ENCODE assay signal across 1 cellular context in the genomic region with DNA sequence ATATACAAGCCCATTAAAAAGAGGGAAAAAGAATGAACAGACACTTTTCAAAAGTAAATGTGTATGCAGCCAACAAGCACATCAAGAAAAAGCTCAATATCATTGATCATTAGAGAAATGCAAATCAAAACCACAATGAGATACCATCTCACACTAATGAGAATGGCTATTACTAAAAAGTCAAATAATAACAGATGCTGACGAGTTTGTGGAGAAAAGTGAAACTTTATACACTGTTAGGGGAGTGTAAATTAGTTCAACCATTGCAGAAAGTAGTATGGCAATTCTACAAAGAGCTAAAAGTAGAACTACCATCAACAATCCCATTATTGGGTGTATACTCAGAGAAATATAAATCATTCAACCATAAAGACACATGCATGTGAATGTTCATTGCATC.
A peak's percentile ranks its signal among the peaks of the same experiment; 100 is the strongest.
TF ChIP-seq lines count a peak whose summit lies in the region.

No MANE protein-coding gene starts in this region.

TF ChIP-seq in GM12878, 131 proteins besides CTCF, POLR2A, EP300 and RAD21 (continued from another document):
- TF ChIP-seq, protein P1, sequence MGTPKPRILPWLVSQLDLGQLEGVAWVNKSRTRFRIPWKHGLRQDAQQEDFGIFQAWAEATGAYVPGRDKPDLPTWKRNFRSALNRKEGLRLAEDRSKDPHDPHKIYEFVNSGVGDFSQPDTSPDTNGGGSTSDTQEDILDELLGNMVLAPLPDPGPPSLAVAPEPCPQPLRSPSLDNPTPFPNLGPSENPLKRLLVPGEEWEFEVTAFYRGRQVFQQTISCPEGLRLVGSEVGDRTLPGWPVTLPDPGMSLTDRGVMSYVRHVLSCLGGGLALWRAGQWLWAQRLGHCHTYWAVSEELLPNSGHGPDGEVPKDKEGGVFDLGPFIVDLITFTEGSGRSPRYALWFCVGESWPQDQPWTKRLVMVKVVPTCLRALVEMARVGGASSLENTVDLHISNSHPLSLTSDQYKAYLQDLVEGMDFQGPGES (IDR thresholded peaks at IDR 0.05), result no peak
- TF ChIP-seq USF2 (IDR thresholded peaks at IDR 0.05; ENCODE audit: borderline replicate concordance, low read depth, low read length) (no peak), USF1 (IDR thresholded peaks at IDR 0.05; ENCODE audit: borderline replicate concordance, extremely low read length, insufficient read depth, low read depth, low read length) (no peak), YBX1 (IDR thresholded peaks at IDR 0.05) (no peak), CREM (IDR thresholded peaks at IDR 0.05; ENCODE audit: low read depth) (no peak), SIX5 (IDR thresholded peaks at IDR 0.05; ENCODE audit: low read depth, low read length, severe bottlenecking) (no peak), LARP7 (IDR thresholded peaks at IDR 0.05) (no peak), NRF1 (conservative IDR thresholded peaks at IDR 0.05; ENCODE audit: low read depth, low read length) (no peak), MYB (IDR thresholded peaks at IDR 0.05; ENCODE audit: borderline replicate concordance, low read depth, low read length) (no peak), GABPA (IDR thresholded peaks at IDR 0.05; ENCODE audit: low read depth) (no peak), JUND (IDR thresholded peaks at IDR 0.05; ENCODE audit: low read depth, low read length) (no peak), SMC3 (IDR thresholded peaks at IDR 0.05; ENCODE audit: borderline replicate concordance, low read length) (no peak), SRF (IDR thresholded peaks at IDR 0.05; ENCODE audit: low read depth in 2 of 2, low read length in 2 of 2) (no peak), BRCA1 (IDR thresholded peaks at IDR 0.05; ENCODE audit: low read depth, low read length) (no peak), ETV6 (conservative IDR thresholded peaks at IDR 0.05 in 1 of 2, IDR thresholded peaks at IDR 0.05 in 1 of 2; ENCODE audit: borderline replicate concordance in 1 of 2, low read depth in 1 of 2) (no peak), IKZF2 (IDR thresholded peaks at IDR 0.05) (peak in 1 of 2 experiments; percentile 26; a peak in 1 of 4 replicates), POU2F2 (IDR thresholded peaks at IDR 0.05; ENCODE audit: borderline replicate concordance, low read depth, low read length) (no peak), RAD51 (IDR thresholded peaks at IDR 0.05) (no peak), ELK1 (IDR thresholded peaks at IDR 0.05; ENCODE audit: low read depth, low read length) (no peak), MXI1 (IDR thresholded peaks at IDR 0.05; ENCODE audit: low read depth, low read length) (no peak), ZNF687 (IDR thresholded peaks at IDR 0.05) (no peak), POLR2AphosphoS2 (IDR thresholded peaks at IDR 0.05; ENCODE audit: low read depth, low read length) (no peak), MTA2 (IDR thresholded peaks at IDR 0.05; ENCODE audit: low read depth) (peak; percentile 99), MEF2B (IDR thresholded peaks at IDR 0.05; ENCODE audit: partially characterized antibody, poor library complexity, severe bottlenecking) (peak; percentile 53), JUNB (IDR thresholded peaks at IDR 0.05) (no peak), RFX5 (IDR thresholded peaks at IDR 0.05; ENCODE audit: low read depth, low read length) (no peak), BACH1 (IDR thresholded peaks at IDR 0.05; ENCODE audit: borderline replicate concordance) (no peak), SKIL (IDR thresholded peaks at IDR 0.05; ENCODE audit: low read depth, poor library complexity, severe bottlenecking) (no peak), SMARCA5 (IDR thresholded peaks at IDR 0.05) (no peak), RCOR1 (conservative IDR thresholded peaks at IDR 0.05; ENCODE audit: low read depth, low read length) (no peak), BHLHE40 (IDR thresholded peaks at IDR 0.05; ENCODE audit: borderline replicate concordance in 1 of 2, low read depth in 2 of 2, low read length in 1 of 2) (peak in 1 of 2 experiments; percentile 7; a peak in 1 of 4 replicates), TBL1XR1 (IDR thresholded peaks at IDR 0.05; ENCODE audit: low read depth, low read length) (no peak), MTA3 (IDR thresholded peaks at IDR 0.05; ENCODE audit: borderline replicate concordance, low read length) (no peak), DPF2 (IDR thresholded peaks at IDR 0.05) (0 out of 2 replicates have a peak, but pooled peaks have one; percentile 41), CHD4 (IDR thresholded peaks at IDR 0.05) (no peak), STAT3 (IDR thresholded peaks at IDR 0.05; ENCODE audit: low read depth, low read length) (no peak), SMAD1 (IDR thresholded peaks at IDR 0.05; ENCODE audit: low read depth, partially characterized antibody) (no peak), ZNF24 (IDR thresholded peaks at IDR 0.05) (no peak), NFXL1 (IDR thresholded peaks at IDR 0.05; ENCODE audit: borderline replicate concordance) (no peak), POLR2AphosphoS5 (IDR thresholded peaks at IDR 0.05; ENCODE audit: low read length) (no peak), E4F1 (IDR thresholded peaks at IDR 0.05; ENCODE audit: borderline replicate concordance, partially characterized antibody) (no peak)
- TF ChIP-seq, protein P2, sequence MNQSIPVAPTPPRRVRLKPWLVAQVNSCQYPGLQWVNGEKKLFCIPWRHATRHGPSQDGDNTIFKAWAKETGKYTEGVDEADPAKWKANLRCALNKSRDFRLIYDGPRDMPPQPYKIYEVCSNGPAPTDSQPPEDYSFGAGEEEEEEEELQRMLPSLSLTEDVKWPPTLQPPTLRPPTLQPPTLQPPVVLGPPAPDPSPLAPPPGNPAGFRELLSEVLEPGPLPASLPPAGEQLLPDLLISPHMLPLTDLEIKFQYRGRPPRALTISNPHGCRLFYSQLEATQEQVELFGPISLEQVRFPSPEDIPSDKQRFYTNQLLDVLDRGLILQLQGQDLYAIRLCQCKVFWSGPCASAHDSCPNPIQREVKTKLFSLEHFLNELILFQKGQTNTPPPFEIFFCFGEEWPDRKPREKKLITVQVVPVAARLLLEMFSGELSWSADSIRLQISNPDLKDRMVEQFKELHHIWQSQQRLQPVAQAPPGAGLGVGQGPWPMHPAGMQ (IDR thresholded peaks at IDR 0.05; ENCODE audit: borderline replicate concordance), result no peak
- TF ChIP-seq, protein P3, sequence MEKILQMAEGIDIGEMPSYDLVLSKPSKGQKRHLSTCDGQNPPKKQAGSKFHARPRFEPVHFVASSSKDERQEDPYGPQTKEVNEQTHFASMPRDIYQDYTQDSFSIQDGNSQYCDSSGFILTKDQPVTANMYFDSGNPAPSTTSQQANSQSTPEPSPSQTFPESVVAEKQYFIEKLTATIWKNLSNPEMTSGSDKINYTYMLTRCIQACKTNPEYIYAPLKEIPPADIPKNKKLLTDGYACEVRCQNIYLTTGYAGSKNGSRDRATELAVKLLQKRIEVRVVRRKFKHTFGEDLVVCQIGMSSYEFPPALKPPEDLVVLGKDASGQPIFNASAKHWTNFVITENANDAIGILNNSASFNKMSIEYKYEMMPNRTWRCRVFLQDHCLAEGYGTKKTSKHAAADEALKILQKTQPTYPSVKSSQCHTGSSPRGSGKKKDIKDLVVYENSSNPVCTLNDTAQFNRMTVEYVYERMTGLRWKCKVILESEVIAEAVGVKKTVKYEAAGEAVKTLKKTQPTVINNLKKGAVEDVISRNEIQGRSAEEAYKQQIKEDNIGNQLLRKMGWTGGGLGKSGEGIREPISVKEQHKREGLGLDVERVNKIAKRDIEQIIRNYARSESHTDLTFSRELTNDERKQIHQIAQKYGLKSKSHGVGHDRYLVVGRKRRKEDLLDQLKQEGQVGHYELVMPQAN (conservative IDR thresholded peaks at IDR 0.05), result no peak
- TF ChIP-seq, protein P4, sequence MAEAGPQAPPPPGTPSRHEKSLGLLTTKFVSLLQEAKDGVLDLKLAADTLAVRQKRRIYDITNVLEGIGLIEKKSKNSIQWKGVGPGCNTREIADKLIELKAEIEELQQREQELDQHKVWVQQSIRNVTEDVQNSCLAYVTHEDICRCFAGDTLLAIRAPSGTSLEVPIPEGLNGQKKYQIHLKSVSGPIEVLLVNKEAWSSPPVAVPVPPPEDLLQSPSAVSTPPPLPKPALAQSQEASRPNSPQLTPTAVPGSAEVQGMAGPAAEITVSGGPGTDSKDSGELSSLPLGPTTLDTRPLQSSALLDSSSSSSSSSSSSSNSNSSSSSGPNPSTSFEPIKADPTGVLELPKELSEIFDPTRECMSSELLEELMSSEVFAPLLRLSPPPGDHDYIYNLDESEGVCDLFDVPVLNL (IDR thresholded peaks at IDR 0.05; ENCODE audit: low read depth, low read length), result no peak
